ENCODE assay signal across 20 cellular contexts in genomic region chr4:125393825-125394224, GRCh38.
"Had no signal": no experiment of that assay in that cellular context is flagged by ENCODE, and none has a peak within 500 bp of the region (broad histone marks: within the 10 kb centered on the region; RNA-seq: fewer than 3 reads in every experiment).

No MANE protein-coding gene starts in this region.

- ATAC-seq: effector memory CD8-positive, alpha-beta T cell; naive thymus-derived CD8-positive, alpha-beta T cell had no signal

- H3K27ac ChIP-seq: colonic mucosa, dorsolateral prefrontal cortex, hepatocyte, prostate gland, tibial nerve had no signal

- DNase-seq: activated CD4-positive, alpha-beta T cell treated with anti-CD3 and anti-CD28 coated beads for 4 hours; activated CD4-positive, alpha-beta T cell treated with anti-CD3 and anti-CD28 coated beads, Interleukin-2, amount 50 U/mL, for 48 hours; activated CD4-positive, CD25-positive, alpha-beta regulatory T cell; activated naive CD4-positive, alpha-beta T cell treated with Interleukin-2 at 50 U/mL for 16 hours; activated naive CD8-positive, alpha-beta T cell treated with anti-CD3 and anti-CD28 coated beads for 36 hours; activated T-cell treated with anti-CD3 and anti-CD28 coated beads, Interleukin-2, amount 50 U/mL, for 48 hours; amniotic stem cell; colonic mucosa; dorsolateral prefrontal cortex; effector memory CD8-positive, alpha-beta T cell; glutamatergic neuron; mesenchymal stem cell; naive thymus-derived CD8-positive, alpha-beta T cell; stimulated activated CD4-positive, alpha-beta T cell treated with anti-CD3 and anti-CD28 coated beads, Interleukin-12 subunit alpha, Interleukin-12 subunit beta, amount 100 ng/mL, for 4 hours; T1000 had no signal

- H3K9me3 ChIP-seq: colonic mucosa, esophagus muscularis mucosa, prostate gland, right atrium auricular region, tibial nerve had no signal

- H3K36me3 ChIP-seq: colonic mucosa, esophagus muscularis mucosa, prostate gland, right atrium auricular region, tibial nerve had no signal

- H3K4me1 ChIP-seq: colonic mucosa, prostate gland had no signal

- H3K27me3 ChIP-seq: colonic mucosa, dorsolateral prefrontal cortex, esophagus muscularis mucosa, hepatocyte, right atrium auricular region, tibial nerve had no signal

- H3K4me3 ChIP-seq: colonic mucosa, dorsolateral prefrontal cortex, esophagus muscularis mucosa, hepatocyte, prostate gland, right atrium auricular region, tibial nerve had no signal
